26 cellular contexts compared by ENCODE assay signal in genomic region chr1:225371366-225371765, GRCh38. TPM values are rescaled to one million over a fixed set of nuclear protein-coding genes. Genes with fewer than 3 reads are reported as not detected.
DNase-seq lines count a peak whose midpoint lies in the region; ATAC-seq, FAIRE-seq and TF ChIP-seq lines count a peak whose summit lies in the region.
"Had no signal": no experiment of that assay in that cellular context is flagged by ENCODE, and none has a peak within 500 bp of the region (broad histone marks: within the 10 kb centered on the region; RNA-seq: fewer than 3 reads in every experiment).

No MANE protein-coding gene starts in this region.

- ATAC-seq in A549 (no peak), pancreas (no peak), GM21737 (IDR thresholded peaks at IDR 0.05; ENCODE audit: unreplicated experiment) (no peak)

- WGBS in A549 (ENCODE audit: missing lambda C conversion rate): 48% methylated on average over 1 of the region's 1 CpG
- 81 to 90% methylated on average over 1 of the region's 1 CpG for whole genome bisulfite sequencing in pancreas, 2 donors
- 75% methylated on average over 1 of the region's 1 CpG for WGBS in suprapubic skin

- H3K4me1 ChIP-seq in A549 (no peaks in the 10 kb centered on the region), HEK293 (ENCODE audit: control insufficient read depth, insufficient read depth, low read length) (0 out of 2 replicates have a peak, but pooled peaks cover 1% of the 10 kb centered on the region), pancreas (no peaks in the 10 kb centered on the region), tibial artery (no peaks in the 10 kb centered on the region), suprapubic skin (no peaks in the 10 kb centered on the region)
- H3K4me1 ChIP-seq: BE2C, BLaER1 had no signal

- TF ChIP-seq EP300 in A549 (IDR thresholded peaks at IDR 0.05) (no peak), suprapubic skin (IDR thresholded peaks at IDR 0.05) (no peak)

- TF ChIP-seq RAD21 in A549 (conservative IDR thresholded peaks at IDR 0.05 in 1 of 2, IDR thresholded peaks at IDR 0.05 in 1 of 2): no peak

- H3K9me3 ChIP-seq in A549: no peaks in the 10 kb centered on the region
- H3K9me3 ChIP-seq in HEK293 (ENCODE audit: control insufficient read depth, insufficient read depth, low read depth, low read length): no peaks in the 10 kb centered on the region
- H3K9me3 ChIP-seq in SK-N-MC (ENCODE audit: low read depth, low read length): no peaks in the 10 kb centered on the region
- no peaks in the 10 kb centered on the region for H3K9me3 ChIP-seq in pancreas
- H3K9me3 ChIP-seq in tibial artery: no peaks in the 10 kb centered on the region
- no peaks in the 10 kb centered on the region for H3K9me3 ChIP-seq in suprapubic skin
- H3K9me3 ChIP-seq: BE2C, BLaER1 had no signal

- CTCF ChIA-PET in A549 (lab: Yijun Ruan, JAX): no interaction called here
- CTCF ChIA-PET in HEK293 (lab: Yijun Ruan, JAX): no interaction called here

- H3K4me2 ChIP-seq in A549: no peak overlapping the region
- H3K4me2 ChIP-seq: BLaER1 had no signal

- POLR2A ChIA-PET in A549 (lab: Yijun Ruan, JAX) (no interaction called here), HEK293 (lab: Yijun Ruan, JAX) (no interaction called here)

- intact Hi-C loops in pancreas (cut with DNase I): no loop called here
- intact Hi-C loops in tibial artery (cut with DNase I; ENCODE audit: low total_unique reads): no loop called here

- H3K36me3 ChIP-seq in HEK293 (ENCODE audit: control insufficient read depth in 2 of 2, insufficient read depth in 1 of 2, low read length in 2 of 2): no peaks in the 10 kb centered on the region
- H3K36me3 ChIP-seq in SK-N-MC (ENCODE audit: insufficient read depth, low read length): no peaks in the 10 kb centered on the region
- H3K36me3 ChIP-seq in pancreas: no peaks in the 10 kb centered on the region
- no peaks in the 10 kb centered on the region for H3K36me3 ChIP-seq in tibial artery
- H3K36me3 ChIP-seq in suprapubic skin: no peaks in the 10 kb centered on the region
- H3K36me3 ChIP-seq: BE2C, BLaER1 had no signal

- TF ChIP-seq CTCF in A549 (IDR thresholded peaks at IDR 0.05) (no peak), HEK293 (tag by site-specific recombination; IDR thresholded peaks at IDR 0.05) (no peak), pancreas (IDR thresholded peaks at IDR 0.05) (no peak), tibial artery (IDR thresholded peaks at IDR 0.05) (no peak), suprapubic skin (IDR thresholded peaks at IDR 0.05) (no peak)

- FAIRE-seq in A549 (lab: Jason Lieb, UNC) (peak; percentile 51), pancreas (lab: Jason Lieb, UNC) (peak; percentile 29)
- FAIRE-seq: GM12891, GM19239 had no signal

- H3K27ac ChIP-seq in A549 (no peak overlapping the region), HEK293 (ENCODE audit: extremely low read depth, low read depth, low read length) (no peak overlapping the region), SK-N-MC (peak overlapping the region; percentile 56), pancreas (no peak overlapping the region), tibial artery (no peak overlapping the region), suprapubic skin (no peak overlapping the region)
- H3K27ac ChIP-seq: BLaER1 had no signal

- no peaks in the 10 kb centered on the region for H3K27me3 ChIP-seq in pancreas
- H3K27me3 ChIP-seq in tibial artery: no peaks in the 10 kb centered on the region
- H3K27me3 ChIP-seq in suprapubic skin: no peaks in the 10 kb centered on the region
- H3K27me3 ChIP-seq: BLaER1 had no signal

- TF ChIP-seq POLR2A in A549 (IDR thresholded peaks at IDR 0.05; ENCODE audit: low read length) (no peak), suprapubic skin (IDR thresholded peaks at IDR 0.05) (no peak)

- H3K4me3 ChIP-seq in A549 (no peak overlapping the region), HEK293 (ENCODE audit: low read depth, low read length) (no peak overlapping the region), SK-N-MC (peak overlapping the region; percentile 7; the same call in 1 of the 2 replicates), pancreas (no peak overlapping the region), tibial artery (no peak overlapping the region), suprapubic skin (no peak overlapping the region)
- H3K4me3 ChIP-seq: BLaER1 had no signal

- H3K9ac ChIP-seq in SK-N-MC (ENCODE audit: insufficient read length): no peak overlapping the region
- H3K9ac ChIP-seq: BLaER1 had no signal

- DNase-seq in A549 (ENCODE audit: low read depth in 1 of 2, low spot score in 1 of 2) (no peak), SK-N-MC (ENCODE audit: low read depth, low spot score) (no peak), pancreas (no peak), NCI-H446 treated with DMSO at 0.1 percent for 48 hours (lab: John Stamatoyannopoulos, UW) (no peak), tibial artery (no peak), suprapubic skin (ENCODE audit: low spot score in 2 of 2) (no peak)
- DNase-seq: 8988T; ACHN; BE2C; C1 segment of cervical spinal cord; CD4-positive, alpha-beta memory T cell; CD4-positive, CD25-positive, alpha-beta regulatory T cell; CD8-positive, alpha-beta memory T cell; COR-L47; DMS 273 treated with DMSO at 0.1 percent for 48 hours; DMS153; DMS53; DMS79; DND-41; EL; GF-D8 had no signal

TF ChIP-seq in A549, 52 proteins besides CTCF, POLR2A, EP300 and RAD21:
- TF ChIP-seq, protein P1, sequence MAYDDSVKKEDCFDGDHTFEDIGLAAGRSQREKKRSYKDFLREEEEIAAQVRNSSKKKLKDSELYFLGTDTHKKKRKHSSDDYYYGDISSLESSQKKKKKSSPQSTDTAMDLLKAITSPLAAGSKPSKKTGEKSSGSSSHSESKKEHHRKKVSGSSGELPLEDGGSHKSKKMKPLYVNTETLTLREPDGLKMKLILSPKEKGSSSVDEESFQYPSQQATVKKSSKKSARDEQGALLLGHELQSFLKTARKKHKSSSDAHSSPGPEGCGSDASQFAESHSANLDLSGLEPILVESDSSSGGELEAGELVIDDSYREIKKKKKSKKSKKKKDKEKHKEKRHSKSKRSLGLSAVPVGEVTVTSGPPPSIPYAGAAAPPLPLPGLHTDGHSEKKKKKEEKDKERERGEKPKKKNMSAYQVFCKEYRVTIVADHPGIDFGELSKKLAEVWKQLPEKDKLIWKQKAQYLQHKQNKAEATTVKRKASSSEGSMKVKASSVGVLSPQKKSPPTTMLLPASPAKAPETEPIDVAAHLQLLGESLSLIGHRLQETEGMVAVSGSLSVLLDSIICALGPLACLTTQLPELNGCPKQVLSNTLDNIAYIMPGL (CRISPR knock-in tag; IDR thresholded peaks at IDR 0.05; ENCODE audit: borderline replicate concordance): no peak
- no peak for TF ChIP-seq MYC (IDR thresholded peaks at IDR 0.05; ENCODE audit: borderline replicate concordance, low read length)

TF ChIP-seq in HEK293, 187 proteins besides CTCF, POLR2A, EP300 and RAD21:
- TF ChIP-seq FEZF1 (tag by site-specific recombination; IDR thresholded peaks at IDR 0.05) (peak; percentile 21; the same call in 1 of the 2 replicates), ZXDB (tag by site-specific recombination; IDR thresholded peaks at IDR 0.05) (0 out of 2 replicates have a peak, but pooled peaks have one; percentile 14), ZNF610 (tag by site-specific recombination; IDR thresholded peaks at IDR 0.05; ENCODE audit: borderline replicate concordance) (no peak)
- TF ChIP-seq, protein P2, sequence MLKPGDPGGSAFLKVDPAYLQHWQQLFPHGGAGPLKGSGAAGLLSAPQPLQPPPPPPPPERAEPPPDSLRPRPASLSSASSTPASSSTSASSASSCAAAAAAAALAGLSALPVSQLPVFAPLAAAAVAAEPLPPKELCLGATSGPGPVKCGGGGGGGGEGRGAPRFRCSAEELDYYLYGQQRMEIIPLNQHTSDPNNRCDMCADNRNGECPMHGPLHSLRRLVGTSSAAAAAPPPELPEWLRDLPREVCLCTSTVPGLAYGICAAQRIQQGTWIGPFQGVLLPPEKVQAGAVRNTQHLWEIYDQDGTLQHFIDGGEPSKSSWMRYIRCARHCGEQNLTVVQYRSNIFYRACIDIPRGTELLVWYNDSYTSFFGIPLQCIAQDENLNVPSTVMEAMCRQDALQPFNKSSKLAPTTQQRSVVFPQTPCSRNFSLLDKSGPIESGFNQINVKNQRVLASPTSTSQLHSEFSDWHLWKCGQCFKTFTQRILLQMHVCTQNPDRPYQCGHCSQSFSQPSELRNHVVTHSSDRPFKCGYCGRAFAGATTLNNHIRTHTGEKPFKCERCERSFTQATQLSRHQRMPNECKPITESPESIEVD (tag by site-specific recombination; IDR thresholded peaks at IDR 0.05): peak; percentile 90
- TF ChIP-seq, protein P3, sequence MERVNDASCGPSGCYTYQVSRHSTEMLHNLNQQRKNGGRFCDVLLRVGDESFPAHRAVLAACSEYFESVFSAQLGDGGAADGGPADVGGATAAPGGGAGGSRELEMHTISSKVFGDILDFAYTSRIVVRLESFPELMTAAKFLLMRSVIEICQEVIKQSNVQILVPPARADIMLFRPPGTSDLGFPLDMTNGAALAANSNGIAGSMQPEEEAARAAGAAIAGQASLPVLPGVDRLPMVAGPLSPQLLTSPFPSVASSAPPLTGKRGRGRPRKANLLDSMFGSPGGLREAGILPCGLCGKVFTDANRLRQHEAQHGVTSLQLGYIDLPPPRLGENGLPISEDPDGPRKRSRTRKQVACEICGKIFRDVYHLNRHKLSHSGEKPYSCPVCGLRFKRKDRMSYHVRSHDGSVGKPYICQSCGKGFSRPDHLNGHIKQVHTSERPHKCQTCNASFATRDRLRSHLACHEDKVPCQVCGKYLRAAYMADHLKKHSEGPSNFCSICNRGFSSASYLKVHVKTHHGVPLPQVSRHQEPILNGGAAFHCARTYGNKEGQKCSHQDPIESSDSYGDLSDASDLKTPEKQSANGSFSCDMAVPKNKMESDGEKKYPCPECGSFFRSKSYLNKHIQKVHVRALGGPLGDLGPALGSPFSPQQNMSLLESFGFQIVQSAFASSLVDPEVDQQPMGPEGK (tag by site-specific recombination; IDR thresholded peaks at IDR 0.05): no peak

RNA-seq across cellular contexts. Expression of gene LBR, which starts 56.5 kb away (rescaled TPM):
- 54.6 and 68.7 TPM in 2 replicates for polyA plus RNA-seq in A549 (2011; rRNA removed)
- polyA plus RNA-seq in A549 (2012; cell fraction: cytosol; rRNA removed): 20.9 and 26.8 TPM in 2 replicates
- 26.0 and 49.8 TPM in 2 replicates for polyA plus RNA-seq in A549 (2012; cell fraction: nucleus; rRNA removed)
- 39.2 to 40.8 TPM (median 39.8 TPM) in 3 replicates for polyA plus RNA-seq in A549 (2017; fragmentation: RNase III; extraction: RNeasy Plus Mini Kit Qiagen cat#74134 plus additional on column Dnase treatment)
- polyA minus RNA-seq in A549 (2011; rRNA and poly(A)+ RNA removed): 50.6 and 60.7 TPM in 2 replicates
- total RNA-seq in pancreas: 10 to 100 TPM; 18.3 to 31.6 (median 19.9) TPM
- polyA plus RNA-seq in pancreas: 10 to 100 TPM; 12.3 to 17.0 TPM
- 10 to 100 TPM; 18.5 to 57.2 (median 29.8) TPM for total RNA-seq in suprapubic skin
